Comparison of ENCODE assay signal across 1 cellular context in the genomic region with DNA sequence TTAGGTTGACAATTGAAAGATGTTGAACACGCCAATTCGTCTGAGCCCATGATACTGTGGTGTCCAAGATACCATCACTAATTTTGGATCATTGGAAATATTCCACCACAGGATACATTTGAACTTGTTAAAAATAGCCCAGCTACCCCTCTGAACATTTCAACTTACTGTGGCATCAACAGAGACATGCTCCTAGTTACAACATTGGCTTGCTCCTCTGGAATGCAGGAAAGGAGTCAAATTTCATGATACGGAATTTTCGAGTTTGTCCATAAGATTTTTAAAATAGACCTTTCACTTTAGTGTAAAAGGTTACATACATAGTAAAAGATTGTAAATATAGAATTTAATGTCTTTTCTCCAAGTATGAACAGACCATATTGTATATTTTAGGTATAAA.
TF ChIP-seq lines count a peak whose summit lies in the region.

No MANE protein-coding gene starts in this region.

TF ChIP-seq in IMR-90, 13 proteins besides CTCF, POLR2A, EP300 and RAD21:
- TF ChIP-seq, protein P1, sequence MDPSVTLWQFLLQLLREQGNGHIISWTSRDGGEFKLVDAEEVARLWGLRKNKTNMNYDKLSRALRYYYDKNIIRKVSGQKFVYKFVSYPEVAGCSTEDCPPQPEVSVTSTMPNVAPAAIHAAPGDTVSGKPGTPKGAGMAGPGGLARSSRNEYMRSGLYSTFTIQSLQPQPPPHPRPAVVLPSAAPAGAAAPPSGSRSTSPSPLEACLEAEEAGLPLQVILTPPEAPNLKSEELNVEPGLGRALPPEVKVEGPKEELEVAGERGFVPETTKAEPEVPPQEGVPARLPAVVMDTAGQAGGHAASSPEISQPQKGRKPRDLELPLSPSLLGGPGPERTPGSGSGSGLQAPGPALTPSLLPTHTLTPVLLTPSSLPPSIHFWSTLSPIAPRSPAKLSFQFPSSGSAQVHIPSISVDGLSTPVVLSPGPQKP (IDR thresholded peaks at IDR 0.05; ENCODE audit: borderline replicate concordance, low read depth, low read length): no peak
- TF ChIP-seq MAFK (IDR thresholded peaks at IDR 0.05; ENCODE audit: low read depth, low read length) (no peak), CHD1 (IDR thresholded peaks at IDR 0.05; ENCODE audit: low read depth, low read length) (no peak), RFX5 (IDR thresholded peaks at IDR 0.05; ENCODE audit: low read depth, low read length) (no peak), MAZ (IDR thresholded peaks at IDR 0.05; ENCODE audit: borderline replicate concordance, low read depth, low read length) (no peak), CEBPB (IDR thresholded peaks at IDR 0.05; ENCODE audit: low read depth, low read length) (peak; percentile 11; the same call in 1 of the 2 replicates), MXI1 (IDR thresholded peaks at IDR 0.05; ENCODE audit: borderline replicate concordance, low read depth, low read length) (no peak)
- TF ChIP-seq, protein P2, sequence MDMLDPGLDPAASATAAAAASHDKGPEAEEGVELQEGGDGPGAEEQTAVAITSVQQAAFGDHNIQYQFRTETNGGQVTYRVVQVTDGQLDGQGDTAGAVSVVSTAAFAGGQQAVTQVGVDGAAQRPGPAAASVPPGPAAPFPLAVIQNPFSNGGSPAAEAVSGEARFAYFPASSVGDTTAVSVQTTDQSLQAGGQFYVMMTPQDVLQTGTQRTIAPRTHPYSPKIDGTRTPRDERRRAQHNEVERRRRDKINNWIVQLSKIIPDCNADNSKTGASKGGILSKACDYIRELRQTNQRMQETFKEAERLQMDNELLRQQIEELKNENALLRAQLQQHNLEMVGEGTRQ (IDR thresholded peaks at IDR 0.05; ENCODE audit: low read depth, low read length): no peak
